31 cellular contexts compared by ENCODE assay signal in the genomic region with DNA sequence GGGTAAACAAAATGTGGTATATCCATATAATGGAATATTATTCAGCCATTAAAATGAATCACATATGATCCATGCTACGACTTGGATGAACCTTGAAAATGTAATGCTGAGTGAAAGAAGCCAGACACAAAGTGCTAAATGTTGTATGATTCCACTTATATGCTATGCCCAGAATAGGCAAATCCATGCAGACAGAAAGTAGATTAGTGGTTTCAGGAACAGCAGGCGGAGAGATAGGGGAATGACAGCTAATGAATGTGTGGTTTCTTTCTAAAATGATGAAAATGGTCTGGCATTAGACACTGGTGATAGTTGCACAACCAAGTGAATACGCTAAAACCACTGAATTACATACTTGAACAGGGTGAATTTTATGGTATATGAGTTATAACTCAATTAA.
"Had no signal": no experiment of that assay in that cellular context is flagged by ENCODE, and none has a peak within 500 bp of the region (broad histone marks: within the 10 kb centered on the region; RNA-seq: fewer than 3 reads in every experiment).

No MANE protein-coding gene starts in this region.

- DNase-seq: activated CD4-positive, alpha-beta memory T cell treated with anti-CD3 and anti-CD28 coated beads, Interleukin-2, amount 10 ng/mL, durations not matched to agents 7 days and 5 days; activated CD4-positive, alpha-beta T cell treated with anti-CD3 and anti-CD28 coated beads for 1 hour; activated CD4-positive, alpha-beta T cell treated with anti-CD3 and anti-CD28 coated beads for 48 hours; activated CD4-positive, CD25-positive, alpha-beta regulatory T cell; activated CD8-positive, alpha-beta memory T cell treated with anti-CD3 and anti-CD28 coated beads for 24 hours; activated CD8-positive, alpha-beta memory T cell treated with anti-CD3 and anti-CD28 coated beads, Interleukin-2, amount 10 ng/mL, durations not matched to agents 7 days and 5 days; activated CD8-positive, alpha-beta memory T cell treated with anti-CD3 and anti-CD28 coated beads, Interleukin-2, amount 50 U/mL, for 48 hours; activated effector memory CD4-positive, alpha-beta T cell treated with Interleukin-2 at 50 U/mL for 16 hours; activated naive CD4-positive, alpha-beta T cell treated with anti-CD3 and anti-CD28 coated beads, Interleukin-2, amount 10 ng/mL, durations not matched to agents 7 days and 5 days; activated naive CD8-positive, alpha-beta T cell treated with anti-CD3 and anti-CD28 coated beads, Interleukin-2, amount 50 U/mL, for 24 hours; activated T-cell treated with anti-CD3 and anti-CD28 coated beads, Interleukin-2, amount 50 U/mL, for 48 hours; amniotic stem cell; aorta; Karpas-422; NCI-H1105; NCI-H1417 treated with DMSO at 0.1 percent for 48 hours; NCI-H1694; NCI-H1930; NCI-H2081 treated with DMSO at 0.1 percent for 48 hours; NCI-H510A; NCI-H526; NCI-H748 treated with DMSO at 0.1 percent for 48 hours; PC-9; SIG-M5; T1000; WERI-Rb-1 had no signal

- H3K27me3 Mint-ChIP-seq: activated naive CD8-positive, alpha-beta T cell; activated naive CD8-positive, alpha-beta T cell treated with anti-CD3 and anti-CD28 coated beads, Interleukin-2, amount 50 U/mL, for 24 hours had no signal

- H3K9me3 Mint-ChIP-seq: activated CD4-positive, alpha-beta memory T cell treated with anti-CD3 and anti-CD28 coated beads, Interleukin-2, amount 10 ng/mL, durations not matched to agents 7 days and 5 days; activated naive CD8-positive, alpha-beta T cell treated with anti-CD3 and anti-CD28 coated beads, Interleukin-2, amount 50 U/mL, for 24 hours had no signal

- H2AFZ ChIP-seq: PC-9 had no signal

- H3K27me3 ChIP-seq: cardiac muscle cell had no signal

- FAIRE-seq: RCC 7860 had no signal

- H3K36me3 Mint-ChIP-seq: activated CD8-positive, alpha-beta memory T cell treated with anti-CD3 and anti-CD28 coated beads, Interleukin-2, amount 10 ng/mL, durations not matched to agents 7 days and 5 days; activated naive CD4-positive, alpha-beta T cell treated with anti-CD3 and anti-CD28 coated beads, Interleukin-2, amount 10 ng/mL, durations not matched to agents 7 days and 5 days had no signal

- H3K4me2 ChIP-seq: PC-9 had no signal

- H3K27ac Mint-ChIP-seq: activated CD4-positive, alpha-beta memory T cell treated with anti-CD3 and anti-CD28 coated beads, Interleukin-2, amount 10 ng/mL, durations not matched to agents 7 days and 5 days; activated CD8-positive, alpha-beta memory T cell treated with anti-CD3 and anti-CD28 coated beads, Interleukin-2, amount 10 ng/mL, durations not matched to agents 7 days and 5 days; activated naive CD4-positive, alpha-beta T cell treated with anti-CD3 and anti-CD28 coated beads, Interleukin-2, amount 10 ng/mL, durations not matched to agents 7 days and 5 days; activated naive CD8-positive, alpha-beta T cell; activated naive CD8-positive, alpha-beta T cell treated with anti-CD3 and anti-CD28 coated beads, Interleukin-2, amount 50 U/mL, for 24 hours had no signal

- H3K36me3 ChIP-seq: cardiac muscle cell, WERI-Rb-1 had no signal

- H3K4me3 Mint-ChIP-seq: activated CD4-positive, alpha-beta memory T cell treated with anti-CD3 and anti-CD28 coated beads, Interleukin-2, amount 10 ng/mL, durations not matched to agents 7 days and 5 days; activated CD8-positive, alpha-beta memory T cell treated with anti-CD3 and anti-CD28 coated beads, Interleukin-2, amount 10 ng/mL, durations not matched to agents 7 days and 5 days; activated naive CD4-positive, alpha-beta T cell treated with anti-CD3 and anti-CD28 coated beads, Interleukin-2, amount 10 ng/mL, durations not matched to agents 7 days and 5 days; activated naive CD8-positive, alpha-beta T cell; activated naive CD8-positive, alpha-beta T cell treated with anti-CD3 and anti-CD28 coated beads, Interleukin-2, amount 50 U/mL, for 24 hours; central memory CD8-positive, alpha-beta T cell had no signal

- H3K4me1 Mint-ChIP-seq: activated CD8-positive, alpha-beta memory T cell treated with anti-CD3 and anti-CD28 coated beads, Interleukin-2, amount 10 ng/mL, durations not matched to agents 7 days and 5 days; activated naive CD8-positive, alpha-beta T cell treated with anti-CD3 and anti-CD28 coated beads, Interleukin-2, amount 50 U/mL, for 24 hours; central memory CD8-positive, alpha-beta T cell had no signal

- H3K27ac ChIP-seq: cardiac muscle cell, PC-9, RWPE1, WERI-Rb-1 had no signal

- H3K4me3 ChIP-seq: cardiac muscle cell, PC-9 had no signal
